1 cellular context compared by ENCODE assay signal in the genomic region with DNA sequence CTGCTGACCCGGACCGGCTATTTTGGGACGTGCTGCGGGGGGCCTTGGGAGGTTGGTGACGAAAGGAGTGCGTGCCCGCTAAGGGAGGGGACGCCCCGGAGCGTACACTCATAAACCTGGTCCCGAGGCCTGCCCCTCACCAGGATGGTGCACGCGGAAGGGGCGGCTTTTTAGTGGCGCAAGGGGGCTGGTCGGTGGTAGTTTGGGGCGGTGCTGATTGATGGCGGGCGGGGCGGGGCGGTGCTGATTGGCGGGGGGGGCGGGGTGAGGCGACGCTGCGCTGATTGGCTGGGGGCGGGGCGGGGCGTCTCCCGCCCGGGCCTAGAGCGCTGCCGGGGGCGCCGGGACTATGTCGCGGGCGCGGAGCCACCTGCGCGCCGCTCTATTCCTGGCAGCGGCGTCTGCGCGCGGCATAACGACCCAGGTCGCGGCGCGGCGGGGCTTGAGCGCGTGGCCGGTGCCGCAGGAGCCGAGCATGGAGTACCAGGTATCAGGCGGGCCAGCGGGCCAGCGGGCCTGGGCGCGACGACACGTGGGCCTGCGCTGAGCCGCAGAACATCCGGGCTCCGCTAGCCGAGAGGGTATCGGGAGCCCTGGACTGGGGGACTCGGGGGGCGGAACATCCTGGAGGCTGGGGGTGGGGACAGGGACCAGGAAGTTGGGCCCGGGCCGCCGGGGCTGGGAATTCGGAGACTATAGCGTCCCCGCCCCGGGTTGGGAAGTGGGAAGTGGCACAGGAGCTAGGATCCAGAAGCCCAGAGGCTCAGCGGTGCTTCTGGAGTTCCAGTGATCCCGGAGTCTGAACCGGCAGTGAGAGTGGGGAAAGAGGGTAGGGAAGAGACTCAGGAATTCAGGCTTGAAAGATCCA.
TF ChIP-seq lines count a peak whose summit lies in the region.

A gene with protein sequence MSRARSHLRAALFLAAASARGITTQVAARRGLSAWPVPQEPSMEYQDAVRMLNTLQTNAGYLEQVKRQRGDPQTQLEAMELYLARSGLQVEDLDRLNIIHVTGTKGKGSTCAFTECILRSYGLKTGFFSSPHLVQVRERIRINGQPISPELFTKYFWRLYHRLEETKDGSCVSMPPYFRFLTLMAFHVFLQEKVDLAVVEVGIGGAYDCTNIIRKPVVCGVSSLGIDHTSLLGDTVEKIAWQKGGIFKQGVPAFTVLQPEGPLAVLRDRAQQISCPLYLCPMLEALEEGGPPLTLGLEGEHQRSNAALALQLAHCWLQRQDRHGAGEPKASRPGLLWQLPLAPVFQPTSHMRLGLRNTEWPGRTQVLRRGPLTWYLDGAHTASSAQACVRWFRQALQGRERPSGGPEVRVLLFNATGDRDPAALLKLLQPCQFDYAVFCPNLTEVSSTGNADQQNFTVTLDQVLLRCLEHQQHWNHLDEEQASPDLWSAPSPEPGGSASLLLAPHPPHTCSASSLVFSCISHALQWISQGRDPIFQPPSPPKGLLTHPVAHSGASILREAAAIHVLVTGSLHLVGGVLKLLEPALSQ (plus strand): TSS at position 307 of the 868 bp plus-strand sequence. CDS start 43 bp downstream, at position 350.

TF ChIP-seq in K562, 482 proteins besides CTCF, POLR2A, EP300 and RAD21 (continued from another document and continues in another):
- TF ChIP-seq, protein P1, sequence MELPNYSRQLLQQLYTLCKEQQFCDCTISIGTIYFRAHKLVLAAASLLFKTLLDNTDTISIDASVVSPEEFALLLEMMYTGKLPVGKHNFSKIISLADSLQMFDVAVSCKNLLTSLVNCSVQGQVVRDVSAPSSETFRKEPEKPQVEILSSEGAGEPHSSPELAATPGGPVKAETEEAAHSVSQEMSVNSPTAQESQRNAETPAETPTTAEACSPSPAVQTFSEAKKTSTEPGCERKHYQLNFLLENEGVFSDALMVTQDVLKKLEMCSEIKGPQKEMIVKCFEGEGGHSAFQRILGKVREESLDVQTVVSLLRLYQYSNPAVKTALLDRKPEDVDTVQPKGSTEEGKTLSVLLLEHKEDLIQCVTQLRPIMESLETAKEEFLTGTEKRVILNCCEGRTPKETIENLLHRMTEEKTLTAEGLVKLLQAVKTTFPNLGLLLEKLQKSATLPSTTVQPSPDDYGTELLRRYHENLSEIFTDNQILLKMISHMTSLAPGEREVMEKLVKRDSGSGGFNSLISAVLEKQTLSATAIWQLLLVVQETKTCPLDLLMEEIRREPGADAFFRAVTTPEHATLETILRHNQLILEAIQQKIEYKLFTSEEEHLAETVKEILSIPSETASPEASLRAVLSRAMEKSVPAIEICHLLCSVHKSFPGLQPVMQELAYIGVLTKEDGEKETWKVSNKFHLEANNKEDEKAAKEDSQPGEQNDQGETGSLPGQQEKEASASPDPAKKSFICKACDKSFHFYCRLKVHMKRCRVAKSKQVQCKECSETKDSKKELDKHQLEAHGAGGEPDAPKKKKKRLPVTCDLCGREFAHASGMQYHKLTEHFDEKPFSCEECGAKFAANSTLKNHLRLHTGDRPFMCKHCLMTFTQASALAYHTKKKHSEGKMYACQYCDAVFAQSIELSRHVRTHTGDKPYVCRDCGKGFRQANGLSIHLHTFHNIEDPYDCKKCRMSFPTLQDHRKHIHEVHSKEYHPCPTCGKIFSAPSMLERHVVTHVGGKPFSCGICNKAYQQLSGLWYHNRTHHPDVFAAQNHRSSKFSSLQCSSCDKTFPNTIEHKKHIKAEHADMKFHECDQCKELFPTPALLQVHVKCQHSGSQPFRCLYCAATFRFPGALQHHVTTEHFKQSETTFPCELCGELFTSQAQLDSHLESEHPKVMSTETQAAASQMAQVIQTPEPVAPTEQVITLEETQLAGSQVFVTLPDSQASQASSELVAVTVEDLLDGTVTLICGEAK (IDR thresholded peaks at IDR 0.05), result peak; percentile 65
- TF ChIP-seq, protein P1 (CRISPR knock-in tag; IDR thresholded peaks at IDR 0.05), result no peak
- TF ChIP-seq, protein P2, sequence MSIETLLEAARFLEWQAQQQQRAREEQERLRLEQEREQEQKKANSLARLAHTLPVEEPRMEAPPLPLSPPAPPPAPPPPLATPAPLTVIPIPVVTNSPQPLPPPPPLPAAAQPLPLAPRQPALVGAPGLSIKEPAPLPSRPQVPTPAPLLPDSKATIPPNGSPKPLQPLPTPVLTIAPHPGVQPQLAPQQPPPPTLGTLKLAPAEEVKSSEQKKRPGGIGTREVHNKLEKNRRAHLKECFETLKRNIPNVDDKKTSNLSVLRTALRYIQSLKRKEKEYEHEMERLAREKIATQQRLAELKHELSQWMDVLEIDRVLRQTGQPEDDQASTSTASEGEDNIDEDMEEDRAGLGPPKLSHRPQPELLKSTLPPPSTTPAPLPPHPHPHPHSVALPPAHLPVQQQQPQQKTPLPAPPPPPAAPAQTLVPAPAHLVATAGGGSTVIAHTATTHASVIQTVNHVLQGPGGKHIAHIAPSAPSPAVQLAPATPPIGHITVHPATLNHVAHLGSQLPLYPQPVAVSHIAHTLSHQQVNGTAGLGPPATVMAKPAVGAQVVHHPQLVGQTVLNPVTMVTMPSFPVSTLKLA (conservative IDR thresholded peaks at IDR 0.05), result peak; percentile 94 to 98
- TF ChIP-seq YY1 (IDR thresholded peaks at IDR 0.05; ENCODE audit: borderline replicate concordance in 1 of 3, control insufficient read depth in 1 of 3, extremely low read depth in 1 of 3, insufficient read depth in 3 of 3, insufficient read length in 1 of 3, insufficient replicate concordance in 2 of 3, low read depth in 1 of 3, low read length in 2 of 3) (peak in 2 of 3 experiments; percentile 6 to 43), NR3C1 (CRISPR knock-in tag; IDR thresholded peaks at IDR 0.05) (no peak; the same call in 1 of the 2 replicates), ZNF507 (tag; conservative IDR thresholded peaks at IDR 0.05) (no peak), FOS (IDR thresholded peaks at IDR 0.05; ENCODE audit: extremely low read depth, insufficient read length) (no peak), MTA1 (IDR thresholded peaks at IDR 0.05; ENCODE audit: borderline replicate concordance) (peak; percentile 76; the same call in 1 of the 2 replicates), RBM25 (IDR thresholded peaks at IDR 0.05; ENCODE audit: low read depth, low read length, severe bottlenecking) (peak; percentile 74), ETV6 (IDR thresholded peaks at IDR 0.05; ENCODE audit: borderline replicate concordance in 1 of 2, low read depth in 2 of 2, low read length in 1 of 2) (no peak), ETV6 (CRISPR knock-in tag; IDR thresholded peaks at IDR 0.05; ENCODE audit: borderline replicate concordance) (no peak), ZBTB7A (IDR thresholded peaks at IDR 0.05; ENCODE audit: borderline replicate concordance, control insufficient read depth, low read depth, low read length) (peak; percentile 65), FUS (optimal IDR thresholded peaks at IDR 0.05; ENCODE audit: low read depth, low read length) (no peak), WHSC1 (IDR thresholded peaks at IDR 0.05; ENCODE audit: low read length) (no peak), SNRNP70 (optimal IDR thresholded peaks at IDR 0.05; ENCODE audit: low read depth, low read length) (no peak), NFRKB (IDR thresholded peaks at IDR 0.05; ENCODE audit: low read depth) (no peak), ZNF830 (CRISPR knock-in tag; IDR thresholded peaks at IDR 0.05) (no peak), ZNF668 (CRISPR knock-in tag; IDR thresholded peaks at IDR 0.05) (no peak), ELF1 (tag; IDR thresholded peaks at IDR 0.05) (peak; percentile 70; the same call in 1 of the 2 replicates), POLR2AphosphoS5 (IDR thresholded peaks at IDR 0.05; ENCODE audit: control insufficient read depth, insufficient read depth, low read depth, low read length) (peak; percentile 51), ILF3 (IDR thresholded peaks at IDR 0.05; ENCODE audit: borderline replicate concordance) (0 out of 2 replicates have a peak, but pooled peaks have one; percentile 86), HIVEP1 (CRISPR knock-in tag; IDR thresholded peaks at IDR 0.05) (0 out of 2 replicates have a peak, but pooled peaks have one; percentile 58), TARDBP (IDR thresholded peaks at IDR 0.05) (0 out of 2 replicates have a peak, but pooled peaks have one; percentile 75), ZNF3 (CRISPR knock-in tag; IDR thresholded peaks at IDR 0.05) (no peak), PHF20 (IDR thresholded peaks at IDR 0.05; ENCODE audit: partially characterized antibody) (peak; percentile 31), ZNF354B (CRISPR knock-in tag; IDR thresholded peaks at IDR 0.05) (no peak), POLR2B (IDR thresholded peaks at IDR 0.05; ENCODE audit: low read depth, partially characterized antibody) (peak; percentile 24)
- TF ChIP-seq, protein P3, sequence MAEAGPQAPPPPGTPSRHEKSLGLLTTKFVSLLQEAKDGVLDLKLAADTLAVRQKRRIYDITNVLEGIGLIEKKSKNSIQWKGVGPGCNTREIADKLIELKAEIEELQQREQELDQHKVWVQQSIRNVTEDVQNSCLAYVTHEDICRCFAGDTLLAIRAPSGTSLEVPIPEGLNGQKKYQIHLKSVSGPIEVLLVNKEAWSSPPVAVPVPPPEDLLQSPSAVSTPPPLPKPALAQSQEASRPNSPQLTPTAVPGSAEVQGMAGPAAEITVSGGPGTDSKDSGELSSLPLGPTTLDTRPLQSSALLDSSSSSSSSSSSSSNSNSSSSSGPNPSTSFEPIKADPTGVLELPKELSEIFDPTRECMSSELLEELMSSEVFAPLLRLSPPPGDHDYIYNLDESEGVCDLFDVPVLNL (CRISPR knock-in tag; IDR thresholded peaks at IDR 0.05; ENCODE audit: low read depth), result no peak
- TF ChIP-seq, protein P4, sequence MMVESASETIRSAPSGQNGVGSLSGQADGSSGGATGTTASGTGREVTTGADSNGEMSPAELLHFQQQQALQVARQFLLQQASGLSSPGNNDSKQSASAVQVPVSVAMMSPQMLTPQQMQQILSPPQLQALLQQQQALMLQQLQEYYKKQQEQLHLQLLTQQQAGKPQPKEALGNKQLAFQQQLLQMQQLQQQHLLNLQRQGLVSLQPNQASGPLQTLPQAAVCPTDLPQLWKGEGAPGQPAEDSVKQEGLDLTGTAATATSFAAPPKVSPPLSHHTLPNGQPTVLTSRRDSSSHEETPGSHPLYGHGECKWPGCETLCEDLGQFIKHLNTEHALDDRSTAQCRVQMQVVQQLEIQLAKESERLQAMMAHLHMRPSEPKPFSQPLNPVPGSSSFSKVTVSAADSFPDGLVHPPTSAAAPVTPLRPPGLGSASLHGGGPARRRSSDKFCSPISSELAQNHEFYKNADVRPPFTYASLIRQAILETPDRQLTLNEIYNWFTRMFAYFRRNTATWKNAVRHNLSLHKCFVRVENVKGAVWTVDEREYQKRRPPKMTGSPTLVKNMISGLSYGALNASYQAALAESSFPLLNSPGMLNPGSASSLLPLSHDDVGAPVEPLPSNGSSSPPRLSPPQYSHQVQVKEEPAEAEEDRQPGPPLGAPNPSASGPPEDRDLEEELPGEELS (CRISPR knock-in tag; IDR thresholded peaks at IDR 0.05; ENCODE audit: borderline replicate concordance), result no peak
- TF ChIP-seq, protein P5, sequence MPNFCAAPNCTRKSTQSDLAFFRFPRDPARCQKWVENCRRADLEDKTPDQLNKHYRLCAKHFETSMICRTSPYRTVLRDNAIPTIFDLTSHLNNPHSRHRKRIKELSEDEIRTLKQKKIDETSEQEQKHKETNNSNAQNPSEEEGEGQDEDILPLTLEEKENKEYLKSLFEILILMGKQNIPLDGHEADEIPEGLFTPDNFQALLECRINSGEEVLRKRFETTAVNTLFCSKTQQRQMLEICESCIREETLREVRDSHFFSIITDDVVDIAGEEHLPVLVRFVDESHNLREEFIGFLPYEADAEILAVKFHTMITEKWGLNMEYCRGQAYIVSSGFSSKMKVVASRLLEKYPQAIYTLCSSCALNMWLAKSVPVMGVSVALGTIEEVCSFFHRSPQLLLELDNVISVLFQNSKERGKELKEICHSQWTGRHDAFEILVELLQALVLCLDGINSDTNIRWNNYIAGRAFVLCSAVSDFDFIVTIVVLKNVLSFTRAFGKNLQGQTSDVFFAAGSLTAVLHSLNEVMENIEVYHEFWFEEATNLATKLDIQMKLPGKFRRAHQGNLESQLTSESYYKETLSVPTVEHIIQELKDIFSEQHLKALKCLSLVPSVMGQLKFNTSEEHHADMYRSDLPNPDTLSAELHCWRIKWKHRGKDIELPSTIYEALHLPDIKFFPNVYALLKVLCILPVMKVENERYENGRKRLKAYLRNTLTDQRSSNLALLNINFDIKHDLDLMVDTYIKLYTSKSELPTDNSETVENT (CRISPR knock-in tag; IDR thresholded peaks at IDR 0.05), result peak; percentile 70; the same call in 1 of the 2 replicates
- TF ChIP-seq, protein P6, sequence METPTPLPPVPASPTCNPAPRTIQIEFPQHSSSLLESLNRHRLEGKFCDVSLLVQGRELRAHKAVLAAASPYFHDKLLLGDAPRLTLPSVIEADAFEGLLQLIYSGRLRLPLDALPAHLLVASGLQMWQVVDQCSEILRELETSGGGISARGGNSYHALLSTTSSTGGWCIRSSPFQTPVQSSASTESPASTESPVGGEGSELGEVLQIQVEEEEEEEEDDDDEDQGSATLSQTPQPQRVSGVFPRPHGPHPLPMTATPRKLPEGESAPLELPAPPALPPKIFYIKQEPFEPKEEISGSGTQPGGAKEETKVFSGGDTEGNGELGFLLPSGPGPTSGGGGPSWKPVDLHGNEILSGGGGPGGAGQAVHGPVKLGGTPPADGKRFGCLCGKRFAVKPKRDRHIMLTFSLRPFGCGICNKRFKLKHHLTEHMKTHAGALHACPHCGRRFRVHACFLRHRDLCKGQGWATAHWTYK (CRISPR knock-in tag; IDR thresholded peaks at IDR 0.05), result peak; percentile 30; the same call in 1 of the 2 replicates
